22 cellular contexts compared by ENCODE assay signal in genomic region chr17:4879591-4879990, GRCh38. TPM values are rescaled to one million over a fixed set of nuclear protein-coding genes. Genes with fewer than 3 reads are reported as not detected.
"Had no signal": no experiment of that assay in that cellular context is flagged by ENCODE, and none has a peak within 500 bp of the region (broad histone marks: within the 10 kb centered on the region; RNA-seq: fewer than 3 reads in every experiment).

No MANE protein-coding gene starts in this region.

- H3K27me3 ChIP-seq: brain microvascular endothelial cell, gastrocnemius medialis, heart left ventricle, neutrophil, suprapubic skin had no signal

- H3K4me3 ChIP-seq: gastrocnemius medialis, heart left ventricle, suprapubic skin had no signal

- H3K27ac ChIP-seq: brain microvascular endothelial cell, gastrocnemius medialis, neutrophil, suprapubic skin had no signal

- H3K9me3 ChIP-seq: gastrocnemius medialis, heart left ventricle, neutrophil, suprapubic skin had no signal

- H3K4me1 Mint-ChIP-seq: activated naive CD8-positive, alpha-beta T cell treated with anti-CD3 and anti-CD28 coated beads, Interleukin-2, amount 10 ng/mL, durations not matched to agents 7 days and 5 days had no signal

- H3K4me1 ChIP-seq: gastrocnemius medialis had no signal

- H3K4me3 Mint-ChIP-seq: activated B cell treated with CpG ODN at 0.5 μM for 24 hours; activated CD8-positive, alpha-beta T cell treated with anti-CD3 and anti-CD28 coated beads, Interleukin-2, amount 10 ng/mL, durations not matched to agents 7 days and 5 days; activated naive CD8-positive, alpha-beta T cell treated with anti-CD3 and anti-CD28 coated beads, Interleukin-2, amount 10 ng/mL, durations not matched to agents 7 days and 5 days; endodermal cell; T-helper 1 cell treated with Interleukin-12 subunit alpha and Interleukin-12 subunit beta and Interleukin-4 antibody, amounts not matched to agents 30 μg/mL and 1 μg/mL, for 36 hours; type B pancreatic cell had no signal

- H3K9me3 Mint-ChIP-seq: activated B cell treated with CpG ODN at 0.5 μM for 24 hours; activated naive CD8-positive, alpha-beta T cell treated with anti-CD3 and anti-CD28 coated beads, Interleukin-2, amount 10 ng/mL, durations not matched to agents 7 days and 5 days; endodermal cell; T-helper 1 cell treated with Interleukin-12 subunit alpha and Interleukin-12 subunit beta and Interleukin-4 antibody, amounts not matched to agents 30 μg/mL and 1 μg/mL, for 36 hours; type B pancreatic cell had no signal

- DNase-seq: activated B cell treated with CpG ODN at 0.5 μM for 24 hours; activated CD4-positive, alpha-beta T cell treated with anti-CD3 and anti-CD28 coated beads for 48 hours; activated CD8-positive, alpha-beta memory T cell treated with anti-CD3 and anti-CD28 coated beads, Interleukin-2, amount 50 U/mL, for 4 hours; activated CD8-positive, alpha-beta T cell treated with anti-CD3 and anti-CD28 coated beads, Interleukin-2, amount 10 ng/mL, durations not matched to agents 7 days and 5 days; activated naive CD4-positive, alpha-beta T cell; activated naive CD8-positive, alpha-beta T cell treated with anti-CD3 and anti-CD28 coated beads, Interleukin-2, amount 10 ng/mL, durations not matched to agents 7 days and 5 days; anterior cingulate cortex; brain microvascular endothelial cell; endodermal cell; erythroblast; gastrocnemius medialis; left cardiac atrium; mammary epithelial cell; stimulated activated CD4-positive, alpha-beta T cell treated with anti-CD3 and anti-CD28 coated beads, Interleukin-15, amount 100 ng/mL, for 24 hours; stimulated activated CD4-positive, alpha-beta T cell treated with anti-CD3 and anti-CD28 coated beads, Interleukin-4, amount 100 ng/mL, for 24 hours; stimulated activated naive CD8-positive, alpha-beta T cell treated with anti-CD3 and anti-CD28 coated beads, Interleukin-15, Interleukin-2, amounts not matched to agents 100 U/mL and 50 U/mL, for 24 hours had no signal

- ATAC-seq: activated CD8-positive, alpha-beta T cell treated with anti-CD3 and anti-CD28 coated beads, Interleukin-2, amount 10 ng/mL, durations not matched to agents 7 days and 5 days; gastrocnemius medialis; heart left ventricle; left cardiac atrium; stimulated activated naive CD8-positive, alpha-beta T cell treated with anti-CD3 and anti-CD28 coated beads, Interleukin-15, Interleukin-2, amounts not matched to agents 100 U/mL and 50 U/mL, for 24 hours had no signal

- H3K27me3 Mint-ChIP-seq: activated B cell treated with CpG ODN at 0.5 μM for 24 hours; activated naive CD8-positive, alpha-beta T cell treated with anti-CD3 and anti-CD28 coated beads, Interleukin-2, amount 10 ng/mL, durations not matched to agents 7 days and 5 days; type B pancreatic cell had no signal

- H3K27ac Mint-ChIP-seq: activated B cell treated with CpG ODN at 0.5 μM for 24 hours; activated CD8-positive, alpha-beta T cell treated with anti-CD3 and anti-CD28 coated beads, Interleukin-2, amount 10 ng/mL, durations not matched to agents 7 days and 5 days; activated naive CD8-positive, alpha-beta T cell treated with anti-CD3 and anti-CD28 coated beads, Interleukin-2, amount 10 ng/mL, durations not matched to agents 7 days and 5 days; endodermal cell; T-helper 1 cell treated with Interleukin-12 subunit alpha and Interleukin-12 subunit beta and Interleukin-4 antibody, amounts not matched to agents 30 μg/mL and 1 μg/mL, for 36 hours; type B pancreatic cell had no signal

RNA-seq across cellular contexts. Expression of gene GP1BA, which starts 52.5 kb away (rescaled TPM):
- total RNA-seq: activated B cell treated with CpG ODN at 0.5 μM for 24 hours; activated CD8-positive, alpha-beta T cell treated with anti-CD3 and anti-CD28 coated beads, Interleukin-2, amount 10 ng/mL, durations not matched to agents 7 days and 5 days; activated naive CD8-positive, alpha-beta T cell treated with anti-CD3 and anti-CD28 coated beads, Interleukin-2, amount 10 ng/mL, durations not matched to agents 7 days and 5 days; endodermal cell; gastrocnemius medialis; mammary epithelial cell; renal cortical epithelial cell; suprapubic skin had no signal
- polyA plus RNA-seq: mammary epithelial cell had no signal
